ENCODE assay signal across 24 cellular contexts in the genomic region with DNA sequence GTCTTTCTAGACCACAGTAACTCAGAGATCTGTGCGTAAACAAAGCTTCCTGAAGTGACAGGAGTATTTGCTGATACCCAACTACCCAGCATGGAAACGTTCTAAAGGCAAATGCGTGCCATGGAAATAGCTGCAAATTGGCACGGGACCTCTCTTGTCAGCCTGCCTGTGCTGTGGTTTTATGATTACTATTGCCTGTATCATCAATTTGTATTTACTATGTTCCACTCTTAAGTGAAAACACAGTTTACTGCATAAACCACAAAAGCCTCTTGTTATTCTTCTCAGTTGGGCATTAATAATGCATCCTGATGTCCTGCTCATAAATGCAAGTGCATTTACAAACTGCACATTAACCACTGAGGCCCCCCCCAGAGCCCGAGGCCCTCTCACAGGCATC.
"Had no signal": no experiment of that assay in that cellular context is flagged by ENCODE, and none has a peak within 500 bp of the region (broad histone marks: within the 10 kb centered on the region; RNA-seq: fewer than 3 reads in every experiment).

No MANE protein-coding gene starts in this region.

- H3K27me3 Mint-ChIP-seq: activated naive CD8-positive, alpha-beta T cell treated with anti-CD3 and anti-CD28 coated beads, Interleukin-2, amount 10 ng/mL, durations not matched to agents 7 days and 5 days had no signal

- H3K27ac Mint-ChIP-seq: activated naive CD8-positive, alpha-beta T cell treated with anti-CD3 and anti-CD28 coated beads, Interleukin-2, amount 10 ng/mL, durations not matched to agents 7 days and 5 days; activated T-cell treated with anti-CD3 and anti-CD28 coated beads, Interleukin-2, amount 50 U/mL, for 72 hours; endodermal cell; nephron progenitor cell; T-helper 1 cell treated with Interleukin-12 subunit alpha and Interleukin-12 subunit beta and Interleukin-4 antibody, amounts not matched to agents 30 μg/mL and 1 μg/mL, for 36 hours had no signal

- H3K9me3 Mint-ChIP-seq: activated naive CD8-positive, alpha-beta T cell treated with anti-CD3 and anti-CD28 coated beads, Interleukin-2, amount 10 ng/mL, durations not matched to agents 7 days and 5 days; activated T-cell treated with anti-CD3 and anti-CD28 coated beads, Interleukin-2, amount 50 U/mL, for 72 hours; brain; endodermal cell; nephron progenitor cell; T-helper 1 cell treated with Interleukin-12 subunit alpha and Interleukin-12 subunit beta and Interleukin-4 antibody, amounts not matched to agents 30 μg/mL and 1 μg/mL, for 36 hours had no signal

- H3K4me3 Mint-ChIP-seq: activated naive CD8-positive, alpha-beta T cell treated with anti-CD3 and anti-CD28 coated beads, Interleukin-2, amount 10 ng/mL, durations not matched to agents 7 days and 5 days; activated T-cell treated with anti-CD3 and anti-CD28 coated beads, Interleukin-2, amount 50 U/mL, for 72 hours; brain; endodermal cell; nephron progenitor cell; T-helper 1 cell treated with Interleukin-12 subunit alpha and Interleukin-12 subunit beta and Interleukin-4 antibody, amounts not matched to agents 30 μg/mL and 1 μg/mL, for 36 hours had no signal

- H3K4me1 Mint-ChIP-seq: activated naive CD8-positive, alpha-beta T cell treated with anti-CD3 and anti-CD28 coated beads, Interleukin-2, amount 10 ng/mL, durations not matched to agents 7 days and 5 days; nephron progenitor cell had no signal

- H3K9me3 ChIP-seq: heart right ventricle, left ventricle myocardium inferior, upper lobe of right lung had no signal

- H3K4me1 ChIP-seq: heart right ventricle, left ventricle myocardium inferior, upper lobe of right lung had no signal

- H3K36me3 ChIP-seq: heart right ventricle, left ventricle myocardium inferior, upper lobe of right lung had no signal

- DNase-seq: activated CD4-positive, CD25-positive, alpha-beta regulatory T cell treated with anti-CD3 and anti-CD28 coated beads, Interleukin-2, amount 50 U/mL, for 72 hours; activated CD8-positive, alpha-beta memory T cell treated with anti-CD3 and anti-CD28 coated beads for 24 hours; activated gamma-delta T cell treated with Interleukin-2 at 50 U/mL for 16 hours; activated naive CD8-positive, alpha-beta T cell treated with anti-CD3 and anti-CD28 coated beads, Interleukin-2, amount 10 ng/mL, durations not matched to agents 7 days and 5 days; activated T-cell treated with anti-CD3 and anti-CD28 coated beads, Interleukin-2, amount 50 U/mL, for 72 hours; amygdala; central memory CD4-positive, alpha-beta T cell; dorsolateral prefrontal cortex; endodermal cell; heart right ventricle; left ventricle myocardium inferior; mammary epithelial cell; midbrain; nephron progenitor cell; nucleus accumbens; posterior cingulate gyrus; stimulated activated CD4-positive, alpha-beta T cell treated with anti-CD3 and anti-CD28 coated beads, Interleukin-12 subunit alpha, Interleukin-12 subunit beta, amount 100 ng/mL, for 4 hours; stimulated activated CD4-positive, alpha-beta T cell treated with anti-CD3 and anti-CD28 coated beads, Interleukin-1b, Interleukin-23, amount 100 ng/mL, for 48 hours; stimulated activated CD8-positive, alpha-beta memory T cell treated with anti-CD3 and anti-CD28 coated beads, Interleukin-4, amount 100 ng/mL, for 48 hours; stimulated activated naive CD4-positive, alpha-beta T cell; upper lobe of right lung had no signal

- H3K27me3 ChIP-seq: dorsolateral prefrontal cortex, heart right ventricle, upper lobe of right lung had no signal

- ATAC-seq: activated T-cell treated with anti-CD3 and anti-CD28 coated beads, Interleukin-2, amount 50 U/mL, for 72 hours; heart right ventricle; upper lobe of right lung had no signal

- H3K4me3 ChIP-seq: dorsolateral prefrontal cortex, heart right ventricle, left ventricle myocardium inferior, upper lobe of right lung had no signal

- H3K36me3 Mint-ChIP-seq: activated naive CD8-positive, alpha-beta T cell treated with anti-CD3 and anti-CD28 coated beads, Interleukin-2, amount 10 ng/mL, durations not matched to agents 7 days and 5 days; brain had no signal

- H3K27ac ChIP-seq: dorsolateral prefrontal cortex, epithelial cell of prostate, heart right ventricle, left ventricle myocardium inferior, upper lobe of right lung had no signal
